8 cellular contexts compared by ENCODE assay signal in genomic region chr4:173170210-173170778, GRCh38. TPM values are rescaled to one million over a fixed set of nuclear protein-coding genes. Genes with fewer than 3 reads are reported as not detected.
DNase-seq lines count a peak whose midpoint lies in the region; ATAC-seq and TF ChIP-seq lines count a peak whose summit lies in the region.

No MANE protein-coding gene starts in this region.

- no peaks in the 10 kb centered on the region for H3K27me3 ChIP-seq in HL-60 (ENCODE audit: insufficient read depth, poor library complexity, severe bottlenecking)
- no peaks in the 10 kb centered on the region for H3K27me3 ChIP-seq in iPS DF 6.9 (ENCODE audit: control insufficient read depth, insufficient read depth, low read length)
- H3K27me3 ChIP-seq in spleen (replicated peaks in 1 of 7), result no peaks in the 10 kb centered on the region

- DNase-seq in HL-60 (ENCODE audit: low read depth in 1 of 2, low spot score in 1 of 2) (no peak), activated B cell treated with CpG ODN at 0.5 μM for 24 hours (no peak), iPS DF 6.9 (ENCODE audit: low read depth, low spot score) (no peak), spleen (no peak), GM13977 (ENCODE audit: low spot score) (no peak), UCSD-AML1 (lab: John Stamatoyannopoulos, UW; ENCODE audit: unreplicated experiment) (no peak), sciatic nerve (ENCODE audit: low spot score) (no peak)

- no CpG with 5 or more reads among the region's 12 CpGs for WGBS in iPS DF 6.9 (ENCODE audit: insufficient coverage, insufficient read length)
- WGBS in spleen, 5 donors, result 3 to 9% (median 7%) methylated on average over 12 of the region's 12 CpGs

- in situ Hi-C loops in GM13977 (cut with MboI; ENCODE audit: low pct_unique_long_range_greater_than_20kb, low sequenced_read_pairs, unreplicated experiment), result no loop called here

- intact Hi-C loops in activated B cell treated with CpG ODN at 0.5 μM for 24 hours (cut with micrococcal nuclease), result loop anchor here (2.0 kb wide), 1 partner anchor 15 kb away; no protein-coding TSS in a partner anchor
- intact Hi-C loops in spleen (cut with DNase I; ENCODE audit: low total_unique reads), result no loop called here
- intact Hi-C loops in sciatic nerve (cut with DNase I), result no loop called here

- CTCF ChIA-PET in activated B cell treated with CpG ODN at 0.5 μM for 24 hours (lab: Charles Lee), result interaction anchor here (0.7 to 2.4 kb wide), 5 partner anchors 12 to 242 kb away, joined by 3 to 10 read pairs (median 3); no protein-coding TSS in a partner anchor

- no peak for TF ChIP-seq POLR2A in spleen (IDR thresholded peaks at IDR 0.05)

- H3K36me3 ChIP-seq in iPS DF 6.9 (ENCODE audit: control insufficient read depth, insufficient read depth, low read length), result no peaks in the 10 kb centered on the region; the same call in 1 of the 2 replicates
- no peaks in the 10 kb centered on the region for H3K36me3 ChIP-seq in spleen

- no peak for TF ChIP-seq CTCF in HL-60 (IDR thresholded peaks at IDR 0.05; ENCODE audit: insufficient read depth, low read length)
- no peak for TF ChIP-seq CTCF in activated B cell treated with CpG ODN at 0.5 μM for 24 hours (IDR thresholded peaks at IDR 0.05)
- no peak for TF ChIP-seq CTCF in spleen (IDR thresholded peaks at IDR 0.05 in 8 of 11, conservative IDR thresholded peaks at IDR 0.05 in 3 of 11)
- TF ChIP-seq CTCF in GM13977 (IDR thresholded peaks at IDR 0.05; ENCODE audit: extremely low read depth, insufficient read depth, missing control alignments), result no peak

- peaks cover 54% of the 10 kb centered on the region for H3K4me1 Mint-ChIP-seq in activated B cell treated with CpG ODN at 0.5 μM for 24 hours

- H3K9me3 ChIP-seq in iPS DF 6.9 (ENCODE audit: control insufficient read depth, insufficient read depth, low read length) (no peaks in the 10 kb centered on the region), spleen (no peaks in the 10 kb centered on the region)

- peak overlapping the region; percentile 80 for H3K27ac Mint-ChIP-seq in activated B cell treated with CpG ODN at 0.5 μM for 24 hours

- H3K36me3 Mint-ChIP-seq in activated B cell treated with CpG ODN at 0.5 μM for 24 hours (ENCODE audit: low read depth), result peaks cover 6% of the 10 kb centered on the region

- ATAC-seq in activated B cell treated with CpG ODN at 0.5 μM for 24 hours (ENCODE audit: low read depth), result no peak
- no peak for ATAC-seq in HG03196 (IDR thresholded peaks at IDR 0.05; ENCODE audit: unreplicated experiment)
- no peak for ATAC-seq in sciatic nerve

- POLR2A ChIA-PET in activated B cell treated with CpG ODN at 0.5 μM for 24 hours (lab: Charles Lee), result interaction anchor here (0.6 to 2.8 kb wide), 4 partner anchors 28 to 200 kb away, joined by 4 to 21 read pairs (median 6); partner anchors contain the start of genes HMGB2 and SAP30

- H3K27ac ChIP-seq in HL-60 (replicated peaks) (peak overlapping the region; percentile 70), iPS DF 6.9 (ENCODE audit: low read length) (no peak overlapping the region), spleen (peak overlapping the region; percentile 91 to 98 (median 96))

- H3K4me1 ChIP-seq in iPS DF 6.9 (ENCODE audit: control insufficient read depth, insufficient read depth, low read length) (peaks cover 9% of the 10 kb centered on the region; the same call in 1 of the 2 replicates), spleen (peaks cover 13 to 72% (median 46%) of the 10 kb centered on the region in 6 donors)

- no peaks in the 10 kb centered on the region for H3K27me3 Mint-ChIP-seq in activated B cell treated with CpG ODN at 0.5 μM for 24 hours

- peak overlapping the region; percentile 83 for H3K4me3 ChIP-seq in HL-60 (replicated peaks; ENCODE audit: insufficient read depth, low read length)
- peak overlapping the region; percentile 87; the same call in 1 of the 2 replicates for H3K4me3 ChIP-seq in iPS DF 6.9 (ENCODE audit: low read length)
- peak overlapping the region; percentile 55 to 95 (median 87) for H3K4me3 ChIP-seq in spleen

- H3K4me3 Mint-ChIP-seq in activated B cell treated with CpG ODN at 0.5 μM for 24 hours, result peak overlapping the region; percentile 84

- H3K9me3 Mint-ChIP-seq in activated B cell treated with CpG ODN at 0.5 μM for 24 hours, result no peaks in the 10 kb centered on the region

RNA-seq across cellular contexts. Expression of gene GALNT7, which starts 1.7 kb away (rescaled TPM):
- total RNA-seq in activated B cell treated with CpG ODN at 0.5 μM for 24 hours, result 15.3 and 16.9 TPM in 2 replicates
- 10 to 100 TPM; 20.3 to 28.5 (median 21.7) TPM for total RNA-seq in spleen
- 1 to 10 TPM; 7.6 to 8.7 (median 8.0) TPM for polyA plus RNA-seq in spleen
- 18.2 TPM for total RNA-seq in sciatic nerve
